In the genomic region with DNA sequence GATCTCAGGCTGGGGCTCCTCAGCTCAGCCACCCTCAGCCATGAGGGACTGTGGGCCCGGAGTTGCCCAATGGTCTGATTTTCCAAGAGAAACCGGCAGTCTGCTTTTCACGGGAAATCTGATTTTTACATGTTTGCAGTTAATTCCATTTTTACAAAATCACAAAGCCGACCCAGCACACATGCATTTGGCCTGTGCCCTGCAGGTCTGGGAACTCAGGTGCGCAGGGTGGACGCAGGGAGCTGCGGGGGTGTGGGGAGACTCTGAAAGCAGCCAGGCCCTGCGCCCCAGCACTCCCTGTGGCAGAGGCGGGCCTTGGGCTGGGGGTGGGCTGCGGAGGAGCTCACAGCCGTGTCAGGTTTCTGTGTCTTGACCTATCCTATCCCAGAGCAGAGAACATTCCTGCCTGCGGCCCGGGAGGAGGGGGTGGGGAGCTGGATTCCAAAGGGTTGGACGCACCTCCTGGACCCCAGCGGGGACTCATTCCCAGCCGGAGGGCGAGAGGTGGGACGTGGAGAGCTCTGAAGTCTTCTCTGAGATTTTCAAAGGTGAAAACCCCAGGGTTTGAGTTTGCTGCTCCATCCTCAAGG, we compare ENCODE assay signal across 17 cellular contexts.
A peak's percentile ranks its signal among the peaks of the same experiment; 100 is the strongest.
DNase-seq lines count a peak whose midpoint lies in the region; ATAC-seq and TF ChIP-seq lines count a peak whose summit lies in the region.
"Had no signal": no experiment of that assay in that cellular context is flagged by ENCODE, and none has a peak within 500 bp of the region (broad histone marks: within the 10 kb centered on the region; RNA-seq: fewer than 3 reads in every experiment).

No MANE protein-coding gene starts in this region.

- peaks cover 19% of the 10 kb centered on the region for H3K4me1 ChIP-seq in HUES48 (ENCODE audit: control insufficient read depth, insufficient read depth, low read length)
- H3K4me1 ChIP-seq: gastroesophageal sphincter, HAP-1, psoas muscle had no signal

- peak overlapping the region; percentile 66 for H3K9ac ChIP-seq in HUES48 (ENCODE audit: low read depth, low read length)

- no peak for TF ChIP-seq CTCF in brain microvascular endothelial cell (IDR thresholded peaks at IDR 0.05; ENCODE audit: low read depth, low read length, missing control alignments)

- no peaks in the 10 kb centered on the region for H3K9me3 ChIP-seq in HUES48 (ENCODE audit: control insufficient read depth, insufficient read depth, low read length)
- H3K9me3 ChIP-seq: gastroesophageal sphincter, HAP-1, psoas muscle had no signal

- H3K27ac ChIP-seq in HUES48 (ENCODE audit: low read depth, low read length) (peak overlapping the region; percentile 97), brain microvascular endothelial cell (no peak overlapping the region)
- H3K27ac ChIP-seq: gastroesophageal sphincter, psoas muscle had no signal

- H3K36me3 ChIP-seq in HUES48 (ENCODE audit: control insufficient read depth, insufficient read depth, low read length), result no peaks in the 10 kb centered on the region
- no peaks in the 10 kb centered on the region for H3K36me3 ChIP-seq in brain microvascular endothelial cell (replicated peaks)
- H3K36me3 ChIP-seq: gastroesophageal sphincter, HAP-1 had no signal

- peak; percentile 5 for DNase-seq in brain microvascular endothelial cell
- peak; percentile 99 for DNase-seq in islet precursor cell
- no peak for DNase-seq in sciatic nerve (ENCODE audit: low spot score)
- no peak for DNase-seq in H4 (ENCODE audit: low spot score)
- DNase-seq in stimulated activated CD4-positive, alpha-beta T cell treated with anti-CD3 and anti-CD28 coated beads, Interleukin-4, amount 100 ng/mL, for 1 hour, result no peak
- no peak for DNase-seq in NCI-H2171 (lab: John Stamatoyannopoulos, UW)
- DNase-seq in activated naive CD4-positive, alpha-beta T cell (lab: John Stamatoyannopoulos, UW), result no peak
- DNase-seq: activated T-cell treated with anti-CD3 and anti-CD28 coated beads, Interleukin-2, amount 50 U/mL, for 24 hours; anterior cingulate cortex; CD4-positive, CD25-positive, alpha-beta regulatory T cell; GDM1; psoas muscle; stimulated activated CD4-positive, alpha-beta T cell treated with anti-CD3 and anti-CD28 coated beads, Interleukin-4, amount 100 ng/mL, for 4 hours; stimulated activated naive CD8-positive, alpha-beta T cell treated with anti-CD3 and anti-CD28 coated beads, Interleukin-15, amount 100 ng/mL, for 72 hours had no signal

- H3K4me3 ChIP-seq in HUES48 (ENCODE audit: low read depth, low read length) (peak overlapping the region; percentile 61), brain microvascular endothelial cell (ENCODE audit: low read depth, low read length) (no peak overlapping the region)
- H3K4me3 ChIP-seq: gastroesophageal sphincter, HAP-1, psoas muscle had no signal

- intact Hi-C loops in sciatic nerve (cut with DNase I), result no loop called here

- in situ Hi-C loops in brain microvascular endothelial cell (cut with HindIII; ENCODE audit: low pct_ligation_motif_present, low sequenced_read_pairs), result no loop called here

- peak; percentile 42 for ATAC-seq in sciatic nerve
- ATAC-seq: gastroesophageal sphincter; psoas muscle; stimulated activated naive CD8-positive, alpha-beta T cell treated with anti-CD3 and anti-CD28 coated beads, Interleukin-15, amount 100 ng/mL, for 72 hours had no signal

- H3K27me3 ChIP-seq in HUES48 (ENCODE audit: control insufficient read depth, insufficient read depth, low read length) (no peaks in the 10 kb centered on the region), brain microvascular endothelial cell (replicated peaks) (no peaks in the 10 kb centered on the region)
- H3K27me3 ChIP-seq: gastroesophageal sphincter had no signal

Comparison
In these comparisons a context has a peak if more than half of its experiments do, and no peak if none do; other contexts are left out.
1. DNase-seq: peak in brain microvascular endothelial cell (single experiment) and islet precursor cell (single experiment); none in sciatic nerve (single experiment), H4 (single experiment), stimulated activated CD4-positive, alpha-beta T cell treated with anti-CD3 and anti-CD28 coated beads, Interleukin-4, amount 100 ng/mL, for 1 hour (single experiment), NCI-H2171 (single experiment) and activated naive CD4-positive, alpha-beta T cell (0 of 4).